ENCODE assay signal across 21 cellular contexts in genomic region chr1:55825486-55825885, GRCh38.
"Had no signal": no experiment of that assay in that cellular context is flagged by ENCODE, and none has a peak within 500 bp of the region (broad histone marks: within the 10 kb centered on the region; RNA-seq: fewer than 3 reads in every experiment).

No MANE protein-coding gene starts in this region.

- DNase-seq: dorsolateral prefrontal cortex; effector CD4-positive, alpha-beta T cell; gastrocnemius medialis; head of caudate nucleus; naive B cell; nephron progenitor cell; nucleus accumbens; posterior cingulate gyrus; psoas muscle; right cardiac atrium; sigmoid colon; stimulated activated CD4-positive, alpha-beta T cell treated with anti-CD3 and anti-CD28 coated beads, Interleukin-2, amount 100 ng/mL, for 24 hours; stimulated activated CD4-positive, alpha-beta T cell treated with anti-CD3 and anti-CD28 coated beads, Interleukin-4, amount 100 ng/mL, for 24 hours; stimulated activated naive CD4-positive, alpha-beta T cell treated with Interleukin-2 at 50 U/mL for 16 hours; stomach; thyroid gland; trophoblast cell had no signal

- ATAC-seq: left lobe of liver; right cardiac atrium; stimulated activated effector memory CD8-positive, alpha-beta T cell treated with anti-CD3 and anti-CD28 coated beads, Interleukin-12 subunit alpha, Interleukin-12 subunit beta, amount 100 ng/mL, for 72 hours had no signal

- H3K4me1 ChIP-seq: gastrocnemius medialis, sigmoid colon, stomach, vagina had no signal

- H3K9me3 ChIP-seq: gastrocnemius medialis, psoas muscle, sigmoid colon, stomach, thyroid gland, vagina had no signal

- H3K27me3 ChIP-seq: gastrocnemius medialis, sigmoid colon, stomach, thyroid gland, vagina had no signal

- H3K36me3 ChIP-seq: gastrocnemius medialis, sigmoid colon, stomach, thyroid gland, vagina had no signal

- H3K4me3 ChIP-seq: dorsolateral prefrontal cortex, gastrocnemius medialis, lung, psoas muscle, sigmoid colon, stomach, thyroid gland, vagina had no signal

- H3K27ac ChIP-seq: dorsolateral prefrontal cortex, gastrocnemius medialis, sigmoid colon, stomach, thyroid gland, vagina had no signal
